In the genomic region with DNA sequence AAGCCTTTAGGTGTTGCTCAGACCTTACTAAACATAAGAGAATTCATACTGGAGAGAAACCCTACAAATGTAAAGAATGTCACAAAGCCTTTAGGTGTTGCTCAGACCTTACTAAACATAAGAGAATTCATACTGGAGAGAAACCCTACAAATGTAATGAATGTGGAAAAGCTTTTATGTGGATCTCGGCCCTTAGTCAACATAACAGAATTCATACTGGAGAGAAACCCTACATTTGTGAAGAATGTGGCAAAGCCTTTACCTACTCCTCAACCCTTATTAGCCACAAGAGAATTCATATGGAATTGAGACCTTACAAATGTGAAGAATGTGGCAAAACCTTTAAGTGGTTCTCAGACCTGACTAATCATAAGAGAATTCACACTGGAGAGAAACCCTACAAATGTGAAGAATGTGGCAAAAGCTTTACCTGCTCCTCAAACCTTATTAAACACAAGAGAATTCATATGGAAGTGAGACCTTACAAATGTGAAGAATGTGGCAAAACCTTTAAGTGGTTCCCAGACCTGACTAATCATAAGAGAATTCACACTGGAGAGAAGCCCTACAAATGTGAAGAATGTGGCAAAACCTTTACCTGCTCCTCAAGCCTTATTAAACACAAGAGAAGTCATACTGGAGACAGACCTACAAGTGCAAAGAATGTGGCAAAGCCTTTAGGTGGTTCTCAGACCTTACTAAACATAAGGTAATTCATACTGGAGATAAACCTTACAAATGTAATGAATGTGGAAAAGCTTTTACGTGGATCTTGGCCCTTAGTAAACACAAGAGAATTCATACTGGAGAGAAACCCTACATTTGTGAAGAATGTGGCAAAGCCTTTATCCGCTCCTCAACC, we compare ENCODE assay signal across 5 cellular contexts. TPM values are rescaled to one million over a fixed set of nuclear protein-coding genes. Genes with fewer than 3 reads are reported as not detected.
"Had no signal": no experiment of that assay in that cellular context is flagged by ENCODE, and none has a peak within 500 bp of the region (broad histone marks: within the 10 kb centered on the region; RNA-seq: fewer than 3 reads in every experiment).

No MANE protein-coding gene starts in this region.

RNA-seq across cellular contexts. Expression of a gene that starts 32.8 kb away (rescaled TPM):
- total RNA-seq: GM23338, H7, HepG2, HT1080 had no signal
- polyA plus RNA-seq: GM23338, HepG2, IgD-negative memory B cell had no signal
